ENCODE assay signal across 1 cellular context in genomic region chr20:51120438-51120837, GRCh38.
TF ChIP-seq lines count a peak whose summit lies in the region.

No MANE protein-coding gene starts in this region.

TF ChIP-seq in H1, 55 proteins besides CTCF, POLR2A, EP300 and RAD21:
- TF ChIP-seq ZNF274 (IDR thresholded peaks at IDR 0.05; ENCODE audit: borderline replicate concordance, extremely low read depth, low read length), result no peak
- no peak for TF ChIP-seq USF2 (IDR thresholded peaks at IDR 0.05; ENCODE audit: low read length)
- TF ChIP-seq HDAC2 (IDR thresholded peaks at IDR 0.05; ENCODE audit: borderline replicate concordance in 1 of 2, low read depth in 2 of 2, low read length in 2 of 2), result no peak
- peak; percentile 68; the same call in 1 of the 2 replicates for TF ChIP-seq KDM1A (IDR thresholded peaks at IDR 0.05; ENCODE audit: borderline replicate concordance, low read length)
